Comparison of ENCODE assay signal across 8 cellular contexts in genomic region chr10:12720217-12720981, GRCh38.
DNase-seq lines count a peak whose midpoint lies in the region; ATAC-seq and TF ChIP-seq lines count a peak whose summit lies in the region.

No MANE protein-coding gene starts in this region.

- H4K20me1 ChIP-seq in SK-N-SH (ENCODE audit: insufficient read depth), result no peaks in the 10 kb centered on the region

- no peaks in the 10 kb centered on the region for H3K36me3 Mint-ChIP-seq in activated naive CD4-positive, alpha-beta T cell treated with anti-CD3 and anti-CD28 coated beads, Interleukin-2, amount 50 U/mL, for 72 hours

- H3K9ac ChIP-seq in SK-N-SH, result no peak overlapping the region

- H3K27ac ChIP-seq in SK-N-SH (ENCODE audit: low read depth in 2 of 2, low read length in 1 of 2), result peak overlapping the region in 1 of 2 experiments; percentile 21; a peak in 1 of 4 replicates

- POLR2A ChIA-PET in SK-N-SH (lab: Yijun Ruan, JAX), result no interaction called here

- CTCF ChIA-PET in SK-N-SH (lab: Yijun Ruan, JAX), result interaction anchor here (0.7 to 2.2 kb wide), 6 partner anchors 9 to 458 kb away, joined by 3 to 7 read pairs (median 4); no protein-coding TSS in a partner anchor

- peak overlapping the region in 1 of 2 donors; percentile 36 for H3K27ac Mint-ChIP-seq in activated naive CD4-positive, alpha-beta T cell treated with anti-CD3 and anti-CD28 coated beads, Interleukin-2, amount 50 U/mL, for 72 hours

- in situ Hi-C loops in GM13976 (cut with MboI; ENCODE audit: low sequenced_read_pairs, unreplicated experiment), result loop anchor here (25.0 kb wide), 1 partner anchor 458 kb away; no protein-coding TSS in a partner anchor

- TF ChIP-seq RAD21 in SK-N-SH (IDR thresholded peaks at IDR 0.05; ENCODE audit: low read length), result no peak

- peak; percentile 74 to 87 for ATAC-seq in activated naive CD4-positive, alpha-beta T cell treated with anti-CD3 and anti-CD28 coated beads, Interleukin-2, amount 50 U/mL, for 72 hours
- ATAC-seq in GM18868 (IDR thresholded peaks at IDR 0.05; ENCODE audit: unreplicated experiment) (no peak), HG02885 (IDR thresholded peaks at IDR 0.05; ENCODE audit: poor library complexity, unreplicated experiment) (no peak)

- H3K9me2 ChIP-seq in SK-N-SH, result no peaks in the 10 kb centered on the region

- peaks cover 3% of the 10 kb centered on the region for H3F3A ChIP-seq in SK-N-SH (replicated peaks; ENCODE audit: insufficient read depth)

- H3K9me3 Mint-ChIP-seq in activated naive CD4-positive, alpha-beta T cell treated with anti-CD3 and anti-CD28 coated beads, Interleukin-2, amount 50 U/mL, for 72 hours, result no peaks in the 10 kb centered on the region

- no peaks in the 10 kb centered on the region for H3K79me2 ChIP-seq in SK-N-SH (ENCODE audit: insufficient read depth)

- no peaks in the 10 kb centered on the region for H3K9me3 ChIP-seq in SK-N-SH

- H3K27me3 ChIP-seq in SK-N-SH (ENCODE audit: insufficient read depth), result no peaks in the 10 kb centered on the region

- peak overlapping the region; percentile 11 for H3K4me2 ChIP-seq in SK-N-SH

- peaks cover 4 to 8% of the 10 kb centered on the region in 2 experiments; a peak in 3 of 4 replicates for H3K4me1 ChIP-seq in SK-N-SH (ENCODE audit: control insufficient read depth in 1 of 2, insufficient read depth in 2 of 2, low read depth in 1 of 2, low read length in 1 of 2)

- 55% methylated on average over 9 of the region's 9 CpGs for WGBS in SK-N-SH (ENCODE audit: low lambda C conversion rate)

- no peak for DNase-seq in activated naive CD4-positive, alpha-beta T cell treated with anti-CD3 and anti-CD28 coated beads, Interleukin-2, amount 50 U/mL, for 72 hours (ENCODE audit: low spot score in 2 of 2)
- no peak for DNase-seq in activated naive CD4-positive, alpha-beta T cell (lab: John Stamatoyannopoulos, UW)
- DNase-seq in SK-N-SH (no peak), foreskin fibroblast (peak; percentile 72 to 77), pulmonary artery endothelial cell (ENCODE audit: low read depth, low spot score) (peak; percentile 91), GM13976 (ENCODE audit: low spot score) (no peak)

- TF ChIP-seq CTCF in SK-N-SH (IDR thresholded peaks at IDR 0.05), result no peak
- no peak for TF ChIP-seq CTCF in foreskin fibroblast (IDR thresholded peaks at IDR 0.05; ENCODE audit: low read depth, low read length)
- no peak for TF ChIP-seq CTCF in GM13976 (IDR thresholded peaks at IDR 0.05; ENCODE audit: borderline replicate concordance, control extremely low read depth, extremely low read depth, insufficient read depth, missing control alignments)

- H2AFZ ChIP-seq in SK-N-SH (ENCODE audit: low read depth), result no peak overlapping the region

- H3K36me3 ChIP-seq in SK-N-SH (replicated peaks in 1 of 2; ENCODE audit: control insufficient read depth in 1 of 2, insufficient read depth in 2 of 2, low read length in 1 of 2), result no peaks in the 10 kb centered on the region

- H3K4me3 ChIP-seq in SK-N-SH (ENCODE audit: low read depth in 2 of 2, low read length in 1 of 2) (no peak overlapping the region), foreskin fibroblast (ENCODE audit: low read depth in 1 of 2, low read length in 2 of 2) (no peak overlapping the region)

- peak in 1 of 2 experiments; percentile 46; a peak in 1 of 4 replicates for TF ChIP-seq EP300 in SK-N-SH (IDR thresholded peaks at IDR 0.05; ENCODE audit: borderline replicate concordance in 1 of 2, low read depth in 1 of 2, low read length in 1 of 2)

TF ChIP-seq in SK-N-SH, 30 proteins besides CTCF, POLR2A, EP300 and RAD21 (continues in another document):
- TF ChIP-seq YY1 (IDR thresholded peaks at IDR 0.05; ENCODE audit: low read depth), result no peak
- TF ChIP-seq IRF3 (IDR thresholded peaks at IDR 0.05; ENCODE audit: low read depth, low read length), result no peak
- TF ChIP-seq CHD2 (IDR thresholded peaks at IDR 0.05; ENCODE audit: low read length, partially characterized antibody), result no peak
- TF ChIP-seq TAF1 (IDR thresholded peaks at IDR 0.05; ENCODE audit: borderline replicate concordance, low read depth, low read length), result no peak
- TF ChIP-seq FOXJ3 (CRISPR knock-in tag; IDR thresholded peaks at IDR 0.05), result no peak
- no peak; the same call in 1 of the 2 replicates for TF ChIP-seq MEF2A (IDR thresholded peaks at IDR 0.05; ENCODE audit: borderline replicate concordance, low read depth)
- no peak for TF ChIP-seq RXRA (IDR thresholded peaks at IDR 0.05; ENCODE audit: borderline replicate concordance, low read depth)
- peak; percentile 82 for TF ChIP-seq NFIC (IDR thresholded peaks at IDR 0.05; ENCODE audit: borderline replicate concordance)
- no peak for TF ChIP-seq GATA2 (CRISPR knock-in tag; IDR thresholded peaks at IDR 0.05)
- no peak for TF ChIP-seq SIN3A (IDR thresholded peaks at IDR 0.05; ENCODE audit: borderline replicate concordance, low read depth, low read length)
- no peak for TF ChIP-seq SMC3 (IDR thresholded peaks at IDR 0.05; ENCODE audit: low read depth, low read length)
- TF ChIP-seq JUND (IDR thresholded peaks at IDR 0.05), result peak; percentile 59
- TF ChIP-seq PBX3 (IDR thresholded peaks at IDR 0.05), result peak; percentile 81
- peak; percentile 75 for TF ChIP-seq TCF12 (IDR thresholded peaks at IDR 0.05)
- no peak for TF ChIP-seq ELF1 (IDR thresholded peaks at IDR 0.05)
- no peak for TF ChIP-seq USF1 (IDR thresholded peaks at IDR 0.05; ENCODE audit: borderline replicate concordance, low read depth)
- no peak for TF ChIP-seq TEAD4 (IDR thresholded peaks at IDR 0.05; ENCODE audit: borderline replicate concordance, insufficient read depth)
- no peak for TF ChIP-seq MXI1 (IDR thresholded peaks at IDR 0.05; ENCODE audit: low read depth, low read length)
- TF ChIP-seq RFX5 (IDR thresholded peaks at IDR 0.05; ENCODE audit: low read length), result no peak
- TF ChIP-seq RCOR1 (IDR thresholded peaks at IDR 0.05; ENCODE audit: low read length), result no peak
- no peak for TF ChIP-seq REST (IDR thresholded peaks at IDR 0.05; ENCODE audit: low read depth, low read length)
- TF ChIP-seq POLR2AphosphoS5 (IDR thresholded peaks at IDR 0.05; ENCODE audit: low read depth, low read length), result no peak; the same call in 1 of the 2 replicates
- no peak for TF ChIP-seq FOXM1 (IDR thresholded peaks at IDR 0.05; ENCODE audit: low read depth)
- no peak for TF ChIP-seq MAX (IDR thresholded peaks at IDR 0.05; ENCODE audit: low read depth)
- TF ChIP-seq FOSL2 (IDR thresholded peaks at IDR 0.05; ENCODE audit: borderline replicate concordance, low read depth), result peak; percentile 30; the same call in 1 of the 2 replicates

Comparison
In these comparisons a context has a peak if more than half of its experiments do, and no peak if none do; other contexts are left out.
1. ATAC-seq: peak in activated naive CD4-positive, alpha-beta T cell treated with anti-CD3 and anti-CD28 coated beads, Interleukin-2, amount 50 U/mL, for 72 hours (2 of 2); none in GM18868 (single experiment) and HG02885 (single experiment).
2. DNase-seq: peak in foreskin fibroblast (2 of 2) and pulmonary artery endothelial cell (single experiment); none in activated naive CD4-positive, alpha-beta T cell treated with anti-CD3 and anti-CD28 coated beads, Interleukin-2, amount 50 U/mL, for 72 hours (0 of 2), activated naive CD4-positive, alpha-beta T cell (0 of 4), SK-N-SH (single experiment) and GM13976 (single experiment).